20 cellular contexts compared by ENCODE assay signal in the genomic region with DNA sequence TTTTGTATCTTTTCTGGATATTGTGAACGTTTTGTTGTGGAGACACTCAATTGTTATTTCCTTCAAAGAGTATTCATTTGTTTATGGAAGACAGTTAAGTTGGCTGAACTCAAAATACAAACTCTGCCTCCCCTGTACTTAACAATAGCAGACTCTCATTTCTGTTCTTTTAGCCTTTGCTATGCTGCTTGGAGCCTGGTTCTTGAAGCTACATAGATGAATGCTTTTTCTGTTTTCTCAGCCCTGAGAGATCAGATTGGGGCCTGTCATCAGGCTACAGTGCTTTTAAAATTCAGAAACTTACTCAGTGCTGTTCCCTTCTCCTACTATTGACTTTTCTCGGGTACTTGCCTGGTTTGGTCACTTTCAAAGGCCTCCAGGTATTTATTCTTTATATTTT.
"Had no signal": no experiment of that assay in that cellular context is flagged by ENCODE, and none has a peak within 500 bp of the region (broad histone marks: within the 10 kb centered on the region; RNA-seq: fewer than 3 reads in every experiment).

No MANE protein-coding gene starts in this region.

- ATAC-seq: activated CD8-positive, alpha-beta memory T cell treated with anti-CD3 and anti-CD28 coated beads, Interleukin-2, amount 10 ng/mL, durations not matched to agents 7 days and 5 days; activated CD8-positive, alpha-beta T cell treated with anti-CD3 and anti-CD28 coated beads for 36 hours; left lung; upper lobe of right lung had no signal

- H3K4me1 ChIP-seq: left lung, prostate gland, upper lobe of right lung had no signal

- H3K4me3 Mint-ChIP-seq: activated CD4-positive, alpha-beta T cell treated with anti-CD3 and anti-CD28 coated beads, Interleukin-2, amount 10 ng/mL, durations not matched to agents 7 days and 5 days; activated CD8-positive, alpha-beta memory T cell treated with anti-CD3 and anti-CD28 coated beads, Interleukin-2, amount 10 ng/mL, durations not matched to agents 7 days and 5 days; activated CD8-positive, alpha-beta T cell treated with anti-CD3 and anti-CD28 coated beads for 36 hours; activated naive CD4-positive, alpha-beta T cell treated with anti-CD3 and anti-CD28 coated beads, Interleukin-2, amount 10 ng/mL, durations not matched to agents 7 days and 5 days; immature natural killer cell; nephron progenitor cell had no signal

- H3K27ac ChIP-seq: epithelial cell of prostate, left lung, prostate gland, thoracic aorta, upper lobe of right lung, WERI-Rb-1 had no signal

- H3K36me3 ChIP-seq: left lung, prostate gland, thoracic aorta, upper lobe of right lung, WERI-Rb-1 had no signal

- H3K4me1 Mint-ChIP-seq: activated CD4-positive, alpha-beta T cell treated with anti-CD3 and anti-CD28 coated beads, Interleukin-2, amount 10 ng/mL, durations not matched to agents 7 days and 5 days; activated CD8-positive, alpha-beta memory T cell treated with anti-CD3 and anti-CD28 coated beads, Interleukin-2, amount 10 ng/mL, durations not matched to agents 7 days and 5 days; activated naive CD4-positive, alpha-beta T cell treated with anti-CD3 and anti-CD28 coated beads, Interleukin-2, amount 10 ng/mL, durations not matched to agents 7 days and 5 days; immature natural killer cell; nephron progenitor cell had no signal

- H3K36me3 Mint-ChIP-seq: activated CD8-positive, alpha-beta memory T cell treated with anti-CD3 and anti-CD28 coated beads, Interleukin-2, amount 10 ng/mL, durations not matched to agents 7 days and 5 days; activated naive CD4-positive, alpha-beta T cell treated with anti-CD3 and anti-CD28 coated beads, Interleukin-2, amount 10 ng/mL, durations not matched to agents 7 days and 5 days; immature natural killer cell had no signal

- H3K27ac Mint-ChIP-seq: activated CD4-positive, alpha-beta T cell treated with anti-CD3 and anti-CD28 coated beads, Interleukin-2, amount 10 ng/mL, durations not matched to agents 7 days and 5 days; activated CD8-positive, alpha-beta memory T cell treated with anti-CD3 and anti-CD28 coated beads, Interleukin-2, amount 10 ng/mL, durations not matched to agents 7 days and 5 days; activated CD8-positive, alpha-beta T cell treated with anti-CD3 and anti-CD28 coated beads for 36 hours; activated naive CD4-positive, alpha-beta T cell treated with anti-CD3 and anti-CD28 coated beads, Interleukin-2, amount 10 ng/mL, durations not matched to agents 7 days and 5 days; immature natural killer cell; nephron progenitor cell had no signal

- H3K27me3 Mint-ChIP-seq: activated CD4-positive, alpha-beta T cell treated with anti-CD3 and anti-CD28 coated beads, Interleukin-2, amount 10 ng/mL, durations not matched to agents 7 days and 5 days; activated CD8-positive, alpha-beta memory T cell treated with anti-CD3 and anti-CD28 coated beads, Interleukin-2, amount 10 ng/mL, durations not matched to agents 7 days and 5 days; activated CD8-positive, alpha-beta T cell treated with anti-CD3 and anti-CD28 coated beads for 36 hours; activated naive CD4-positive, alpha-beta T cell treated with anti-CD3 and anti-CD28 coated beads, Interleukin-2, amount 10 ng/mL, durations not matched to agents 7 days and 5 days had no signal

- H3K9me3 Mint-ChIP-seq: activated CD4-positive, alpha-beta T cell treated with anti-CD3 and anti-CD28 coated beads, Interleukin-2, amount 10 ng/mL, durations not matched to agents 7 days and 5 days; activated CD8-positive, alpha-beta T cell treated with anti-CD3 and anti-CD28 coated beads for 36 hours; activated naive CD4-positive, alpha-beta T cell treated with anti-CD3 and anti-CD28 coated beads, Interleukin-2, amount 10 ng/mL, durations not matched to agents 7 days and 5 days; nephron progenitor cell had no signal

- DNase-seq: activated CD4-positive, alpha-beta T cell treated with anti-CD3 and anti-CD28 coated beads, Interleukin-2, amount 10 ng/mL, durations not matched to agents 7 days and 5 days; activated CD4-positive, CD25-positive, alpha-beta regulatory T cell treated with anti-CD3 and anti-CD28 coated beads, Interleukin-2, amount 50 U/mL, for 72 hours; activated CD8-positive, alpha-beta memory T cell treated with anti-CD3 and anti-CD28 coated beads, Interleukin-2, amount 10 ng/mL, durations not matched to agents 7 days and 5 days; activated CD8-positive, alpha-beta T cell treated with anti-CD3 and anti-CD28 coated beads for 36 hours; activated effector memory CD4-positive, alpha-beta T cell treated with anti-CD3 and anti-CD28 coated beads, Interleukin-2, amount 50 U/mL, for 16 hours; activated naive CD4-positive, alpha-beta T cell treated with anti-CD3 and anti-CD28 coated beads, Interleukin-2, amount 10 ng/mL, durations not matched to agents 7 days and 5 days; activated T-cell treated with anti-CD3 and anti-CD28 coated beads for 4 hours; amygdala; immature natural killer cell; kidney glomerular epithelial cell; left lung; nephron progenitor cell; stimulated activated CD4-positive, alpha-beta T cell treated with anti-CD3 and anti-CD28 coated beads, Interleukin-2, amount 100 ng/mL, for 48 hours; stimulated activated naive CD4-positive, alpha-beta T cell; T-helper 2 cell; upper lobe of right lung; WERI-Rb-1 had no signal

- H3K4me3 ChIP-seq: left lung, prostate gland, thoracic aorta, upper lobe of right lung had no signal

- H3K9me3 ChIP-seq: left lung, prostate gland, thoracic aorta, upper lobe of right lung had no signal

- H3K27me3 ChIP-seq: left lung, upper lobe of right lung had no signal
